10 cellular contexts compared by ENCODE assay signal in the genomic region with DNA sequence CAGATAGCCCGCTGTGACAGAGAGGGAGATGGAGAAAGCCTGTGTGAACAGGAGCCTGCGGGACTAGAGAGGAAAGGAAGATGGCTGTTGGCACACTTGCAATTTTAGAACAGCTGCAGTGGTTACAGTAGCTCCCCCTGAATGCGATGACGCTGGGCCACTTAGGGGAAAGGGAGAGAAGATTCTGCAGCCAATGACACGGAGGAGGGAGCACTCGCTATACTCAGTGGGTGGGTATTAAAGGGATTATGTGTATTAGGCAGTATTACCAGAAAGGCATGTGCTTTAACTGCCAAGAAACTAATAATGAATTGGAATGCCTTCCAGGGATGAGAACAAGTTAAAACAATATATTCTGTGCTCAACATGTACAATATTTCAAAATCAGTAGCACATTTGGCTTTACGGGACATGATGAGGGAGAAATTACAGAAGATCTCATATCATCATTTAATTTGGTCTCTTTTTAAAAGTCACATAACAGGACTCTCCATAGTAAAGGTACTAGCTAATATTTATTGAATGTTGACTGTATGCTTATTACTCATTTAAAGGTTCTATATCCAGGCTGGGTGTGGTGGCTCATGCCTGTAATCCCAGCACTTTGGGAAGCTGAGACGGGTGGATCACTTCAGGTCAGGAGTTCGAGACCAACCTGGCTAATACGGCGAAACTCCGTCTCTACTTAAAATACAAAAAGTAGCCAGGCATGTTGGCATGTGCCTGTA. TPM values are rescaled to one million over a fixed set of nuclear protein-coding genes. Genes with fewer than 3 reads are reported as not detected.
A peak's percentile ranks its signal among the peaks of the same experiment; 100 is the strongest.
DNase-seq lines count a peak whose midpoint lies in the region; ATAC-seq and TF ChIP-seq lines count a peak whose summit lies in the region.
"Had no signal": no experiment of that assay in that cellular context is flagged by ENCODE, and none has a peak within 500 bp of the region (broad histone marks: within the 10 kb centered on the region; RNA-seq: fewer than 3 reads in every experiment).

No MANE protein-coding gene starts in this region.

- TSS peak; percentile 99 for BruUV-seq in mammary epithelial cell (replicated peaks; lab: Mats Ljungman, UMichigan)

- no peaks in the 10 kb centered on the region for H4K20me1 ChIP-seq in mammary epithelial cell (ENCODE audit: insufficient read depth, low read length)

- ATAC-seq in lower lobe of right lung, result peak in 1 of 2 donors; percentile 61
- ATAC-seq: stimulated activated memory B cell treated with anti-CD40 and anti-IgM and Interleukin-4, amounts not matched to agents 10 μg/mL and 1 μg/mL and 100 μg/mL, for 72 hours had no signal

- intact Hi-C loops in mammary epithelial cell (cut with micrococcal nuclease) (loop anchor here (1.0 to 5.0 kb wide), 4 partner anchors 17 to 110 kb away; a partner anchor contains a TSS), lower lobe of right lung (cut with DNase I) (no loop called here)

- H3K4me2 ChIP-seq in mammary epithelial cell (ENCODE audit: insufficient read depth, low read depth, low read length), result peak overlapping the region; percentile 16

- no peaks in the 10 kb centered on the region for H3K36me3 ChIP-seq in mammary epithelial cell (ENCODE audit: insufficient read depth, low read length)
- H3K36me3 ChIP-seq in lower lobe of right lung, result no peaks in the 10 kb centered on the region
- H3K36me3 ChIP-seq: pancreas had no signal

- no peak overlapping the region for H3K9ac ChIP-seq in mammary epithelial cell (ENCODE audit: insufficient read depth, low read length)

- CTCF ChIA-PET in mammary epithelial cell (lab: Charles Lee; ENCODE audit: low non-redundant PET), result no interaction called here

- peak; percentile 90 for DNase-seq in AG10803 (ENCODE audit: low read depth)
- peak; percentile 41 for DNase-seq in NCI-H128 (lab: John Stamatoyannopoulos, UW; ENCODE audit: unreplicated experiment)
- peak; percentile 84 for DNase-seq in mammary epithelial cell
- peak; percentile 14 for DNase-seq in lower lobe of right lung
- DNase-seq in stimulated activated CD4-positive, alpha-beta T cell treated with anti-CD3 and anti-CD28 coated beads, Interleukin-15, amount 100 ng/mL, for 24 hours, result no peak
- DNase-seq in NCI-H1930 (lab: John Stamatoyannopoulos, UW), result no peak
- no peak for DNase-seq in KG1 (lab: John Stamatoyannopoulos, UW)
- DNase-seq in stimulated activated CD4-positive, alpha-beta T cell treated with anti-CD3 and anti-CD28 coated beads, Interleukin-2, amount 100 ng/mL, for 24 hours, result no peak
- DNase-seq: pancreas had no signal

- peak overlapping the region; percentile 59 for H2AFZ ChIP-seq in mammary epithelial cell (ENCODE audit: low read depth, low read length)

- H3K9me3 ChIP-seq in mammary epithelial cell (replicated peaks; ENCODE audit: insufficient read depth, low read length), result no peaks in the 10 kb centered on the region
- no peaks in the 10 kb centered on the region for H3K9me3 ChIP-seq in lower lobe of right lung
- H3K9me3 ChIP-seq: pancreas had no signal

- H3K27me3 ChIP-seq in mammary epithelial cell (ENCODE audit: insufficient read depth, low read length), result no peaks in the 10 kb centered on the region
- H3K27me3 ChIP-seq in lower lobe of right lung (ENCODE audit: low read depth), result no peaks in the 10 kb centered on the region
- H3K27me3 ChIP-seq: pancreas had no signal

- dilution Hi-C loops in mammary epithelial cell (cut with HindIII; ENCODE audit: low sequenced_read_pairs), result no loop called here

- WGBS in mammary epithelial cell (ENCODE audit: low coverage, missing lambda C conversion rate), result 7% methylated on average over 12 of the region's 12 CpGs

- TF ChIP-seq CTCF in AG10803 (conservative IDR thresholded peaks at IDR 0.05; ENCODE audit: low read length) (0 out of 2 replicates have a peak, but pooled peaks have one; percentile 6), mammary epithelial cell (conservative IDR thresholded peaks at IDR 0.05 in 1 of 2, IDR thresholded peaks at IDR 0.05 in 1 of 2; ENCODE audit: extremely low read depth in 1 of 2, insufficient read depth in 1 of 2, low read depth in 1 of 2, low read length in 2 of 2) (no peak), lower lobe of right lung (IDR thresholded peaks at IDR 0.05) (no peak)

- H3K79me2 ChIP-seq in mammary epithelial cell (ENCODE audit: insufficient read depth, low read length), result no peaks in the 10 kb centered on the region

- in situ Hi-C loops in mammary epithelial cell (cut with MboI; ENCODE audit: low sequenced_read_pairs in 2 of 2), result no loop called here

- H3K4me3 ChIP-seq in AG10803 (ENCODE audit: low read length) (no peak overlapping the region; the same call in 1 of the 2 replicates), mammary epithelial cell (replicated peaks in 1 of 3; ENCODE audit: insufficient read depth in 1 of 3, low read depth in 2 of 3, low read length in 3 of 3) (no peak overlapping the region), lower lobe of right lung (no peak overlapping the region)
- H3K4me3 ChIP-seq: pancreas had no signal

- peak overlapping the region; percentile 73 for H3K27ac ChIP-seq in mammary epithelial cell (ENCODE audit: insufficient read depth, low read depth, low read length)
- no peak overlapping the region for H3K27ac ChIP-seq in lower lobe of right lung
- H3K27ac ChIP-seq: pancreas had no signal

- H3K4me1 ChIP-seq in mammary epithelial cell (ENCODE audit: insufficient read depth, low read length) (peaks cover 10% of the 10 kb centered on the region), lower lobe of right lung (no peaks in the 10 kb centered on the region)

RNA-seq across cellular contexts. Expression of a gene that starts 35.9 kb away (rescaled TPM):
- total RNA-seq in mammary epithelial cell, result 100 to 1,000 TPM in 1 of 2 donors, 10 to 100 TPM in 1; 78.5 to 204 TPM
- polyA plus RNA-seq in mammary epithelial cell, result 89.9 TPM
- polyA minus RNA-seq in mammary epithelial cell, result 233 TPM
- total RNA-seq in lower lobe of right lung, result 302 TPM

Comparison
In these comparisons a context has a peak if more than half of its experiments do, and no peak if none do; other contexts are left out.
1. DNase-seq: peak in AG10803 (single experiment), NCI-H128 (single experiment), mammary epithelial cell (single experiment) and lower lobe of right lung (single experiment); none in stimulated activated CD4-positive, alpha-beta T cell treated with anti-CD3 and anti-CD28 coated beads, Interleukin-15, amount 100 ng/mL, for 24 hours (single experiment), NCI-H1930 (0 of 2), KG1 (single experiment) and stimulated activated CD4-positive, alpha-beta T cell treated with anti-CD3 and anti-CD28 coated beads, Interleukin-2, amount 100 ng/mL, for 24 hours (0 of 2).